In the genomic region with DNA sequence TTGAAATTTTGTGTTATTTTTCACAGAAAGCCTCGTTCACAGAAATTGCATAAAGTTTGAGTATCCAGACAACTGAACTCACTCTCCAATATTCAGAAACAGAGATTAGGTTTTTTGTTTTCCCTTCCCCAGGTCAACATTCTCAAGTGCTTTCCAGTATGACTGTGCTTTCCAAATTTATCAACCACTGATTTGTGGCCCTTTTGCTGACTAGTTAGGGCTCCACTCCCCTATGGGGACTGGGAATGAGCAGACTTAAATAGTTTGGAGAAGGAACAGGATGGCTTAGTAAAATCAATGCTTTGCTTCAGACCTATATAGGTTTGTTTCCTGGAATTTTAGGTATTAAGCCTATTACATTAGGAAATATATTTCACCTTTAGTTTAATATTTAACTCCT, we compare ENCODE assay signal across 16 cellular contexts.
"Had no signal": no experiment of that assay in that cellular context is flagged by ENCODE, and none has a peak within 500 bp of the region (broad histone marks: within the 10 kb centered on the region; RNA-seq: fewer than 3 reads in every experiment).

No MANE protein-coding gene starts in this region.

- H3K27me3 ChIP-seq: SJSA1 had no signal

- DNase-seq: KBM-7, MV-4-11, NCI-H1048, NCI-H1436 treated with DMSO at 0.1 percent for 48 hours, NCI-H187 treated with DMSO at 0.1 percent for 48 hours, NCI-H2029 treated with DMSO at 0.1 percent for 48 hours, NCI-H2227 treated with DMSO at 0.1 percent for 48 hours, NCI-H510A, NCI-H524 treated with DMSO at 0.1 percent for 48 hours, NCI-H774, Right ventricle myocardium superior, RPMI8226, SIG-M5, SW 1271 had no signal

- H3K4me1 ChIP-seq: SJSA1 had no signal

- H3K9ac ChIP-seq: SK-N-SH had no signal

- H3K4me2 ChIP-seq: SK-N-SH had no signal

- H3K9me3 ChIP-seq: SJSA1, SK-N-SH had no signal

- H3K27ac ChIP-seq: SJSA1 had no signal

- H3K36me3 ChIP-seq: SJSA1 had no signal

- H3K4me3 ChIP-seq: SJSA1 had no signal
